Comparison of ENCODE assay signal across 22 cellular contexts in the genomic region with DNA sequence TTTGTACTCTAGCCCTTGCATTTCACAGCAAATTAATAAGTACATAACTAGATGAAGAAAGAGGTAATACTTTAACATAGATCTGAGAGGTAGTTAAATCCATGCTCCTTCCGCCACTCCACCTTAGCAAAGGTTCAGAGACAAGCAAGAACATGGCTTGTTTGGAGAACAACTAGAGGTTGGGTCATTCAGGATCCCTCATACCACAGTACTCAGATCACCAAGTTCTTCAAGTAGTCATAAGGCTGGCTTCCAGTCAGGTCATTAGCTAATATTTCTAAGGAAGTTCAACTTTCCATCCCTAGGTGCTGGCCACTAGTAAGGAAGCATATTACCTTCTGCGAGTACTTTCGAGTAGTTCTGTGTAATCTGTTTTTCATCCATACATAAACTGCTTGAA. TPM values are rescaled to one million over a fixed set of nuclear protein-coding genes. Genes with fewer than 3 reads are reported as not detected.
"Had no signal": no experiment of that assay in that cellular context is flagged by ENCODE, and none has a peak within 500 bp of the region (broad histone marks: within the 10 kb centered on the region; RNA-seq: fewer than 3 reads in every experiment).

No MANE protein-coding gene starts in this region.

- DNase-seq: activated B cell treated with CpG ODN at 0.5 μM for 24 hours; activated CD4-positive, alpha-beta T cell treated with anti-CD3 and anti-CD28 coated beads for 1 hour; activated CD4-positive, alpha-beta T cell treated with anti-CD3 and anti-CD28 coated beads, Interleukin-2, amount 10 ng/mL, durations not matched to agents 24 days and 14 days; activated CD4-positive, alpha-beta T cell treated with anti-CD3 and anti-CD28 coated beads, Interleukin-2, amount 50 U/mL, for 48 hours; activated CD8-positive, alpha-beta memory T cell treated with anti-CD3 and anti-CD28 coated beads, Interleukin-2, amount 10 ng/mL, durations not matched to agents 7 days and 5 days; activated effector memory CD4-positive, alpha-beta T cell treated with anti-CD3 and anti-CD28 coated beads, Interleukin-2, amount 50 U/mL, for 16 hours; activated naive CD4-positive, alpha-beta T cell treated with Interleukin-2 at 50 U/mL for 16 hours; activated T-cell treated with anti-CD3 and anti-CD28 coated beads, Interleukin-2, amount 50 U/mL, for 4 hours; anterior cingulate cortex; NCI-H1092; NCI-H1417; NCI-H1930; NCI-H2171; NCI-H345; NCI-H510A; NCI-H526 treated with DMSO at 0.1 percent for 48 hours; NK-92 treated with Interleukin-12 subunit alpha and Interleukin-12 subunit beta, amount 100 ng/mL, for 24 hours; SHP77 treated with DMSO at 0.1 percent for 48 hours; T-helper 2 cell; T1000 had no signal

- H3K9ac ChIP-seq: KMS-11 had no signal

- ATAC-seq: activated CD8-positive, alpha-beta memory T cell treated with anti-CD3 and anti-CD28 coated beads, Interleukin-2, amount 10 ng/mL, durations not matched to agents 7 days and 5 days; activated T-cell treated with anti-CD3 and anti-CD28 coated beads, Interleukin-2, amount 50 U/mL, for 4 hours had no signal

- H3K27ac ChIP-seq: KMS-11 had no signal

- H3K4me2 ChIP-seq: KMS-11 had no signal

RNA-seq across cellular contexts. Expression of gene CD200R1, which starts 44.1 kb away (rescaled TPM):
- total RNA-seq: MCF 10A had no signal
